10 cellular contexts compared by ENCODE assay signal in genomic region chr10:104563051-104563450, GRCh38.
"Had no signal": no experiment of that assay in that cellular context is flagged by ENCODE, and none has a peak within 500 bp of the region (broad histone marks: within the 10 kb centered on the region; RNA-seq: fewer than 3 reads in every experiment).

No MANE protein-coding gene starts in this region.

- H3K4me3 ChIP-seq: GM23248, HAP-1 had no signal

- DNase-seq: GM23248, GOT3, H7, H9, HCEC 1CT, HFFc6 had no signal

- H3K27ac ChIP-seq: GM23248 had no signal

- ATAC-seq: HCT116 had no signal

- FAIRE-seq: H1, H54 had no signal

- H3K4me3 Mint-ChIP-seq: H9, HFFc6 had no signal

- H3K9me3 Mint-ChIP-seq: HFFc6 had no signal

- H2AFZ ChIP-seq: GM23248 had no signal

- H3K9me3 ChIP-seq: HAP-1 had no signal

- H3K9ac ChIP-seq: GM23248 had no signal

- H3K36me3 ChIP-seq: HAP-1 had no signal

- H3K27ac Mint-ChIP-seq: HFFc6 had no signal

- H3K4me1 ChIP-seq: HAP-1 had no signal
